1 cellular context compared by ENCODE assay signal in genomic region chr6:37496951-37497885, GRCh38.
TF ChIP-seq lines count a peak whose summit lies in the region.

No MANE protein-coding gene starts in this region.

TF ChIP-seq in GM12878, 131 proteins besides CTCF, POLR2A, EP300 and RAD21:
- TF ChIP-seq ZNF207 (IDR thresholded peaks at IDR 0.05; ENCODE audit: borderline replicate concordance) (no peak), POLR2AphosphoS5 (IDR thresholded peaks at IDR 0.05; ENCODE audit: low read length) (peak; percentile 40; the same call in 1 of the 2 replicates), MLLT1 (IDR thresholded peaks at IDR 0.05) (no peak), NR2F1 (conservative IDR thresholded peaks at IDR 0.05) (no peak)
- TF ChIP-seq, protein P1, sequence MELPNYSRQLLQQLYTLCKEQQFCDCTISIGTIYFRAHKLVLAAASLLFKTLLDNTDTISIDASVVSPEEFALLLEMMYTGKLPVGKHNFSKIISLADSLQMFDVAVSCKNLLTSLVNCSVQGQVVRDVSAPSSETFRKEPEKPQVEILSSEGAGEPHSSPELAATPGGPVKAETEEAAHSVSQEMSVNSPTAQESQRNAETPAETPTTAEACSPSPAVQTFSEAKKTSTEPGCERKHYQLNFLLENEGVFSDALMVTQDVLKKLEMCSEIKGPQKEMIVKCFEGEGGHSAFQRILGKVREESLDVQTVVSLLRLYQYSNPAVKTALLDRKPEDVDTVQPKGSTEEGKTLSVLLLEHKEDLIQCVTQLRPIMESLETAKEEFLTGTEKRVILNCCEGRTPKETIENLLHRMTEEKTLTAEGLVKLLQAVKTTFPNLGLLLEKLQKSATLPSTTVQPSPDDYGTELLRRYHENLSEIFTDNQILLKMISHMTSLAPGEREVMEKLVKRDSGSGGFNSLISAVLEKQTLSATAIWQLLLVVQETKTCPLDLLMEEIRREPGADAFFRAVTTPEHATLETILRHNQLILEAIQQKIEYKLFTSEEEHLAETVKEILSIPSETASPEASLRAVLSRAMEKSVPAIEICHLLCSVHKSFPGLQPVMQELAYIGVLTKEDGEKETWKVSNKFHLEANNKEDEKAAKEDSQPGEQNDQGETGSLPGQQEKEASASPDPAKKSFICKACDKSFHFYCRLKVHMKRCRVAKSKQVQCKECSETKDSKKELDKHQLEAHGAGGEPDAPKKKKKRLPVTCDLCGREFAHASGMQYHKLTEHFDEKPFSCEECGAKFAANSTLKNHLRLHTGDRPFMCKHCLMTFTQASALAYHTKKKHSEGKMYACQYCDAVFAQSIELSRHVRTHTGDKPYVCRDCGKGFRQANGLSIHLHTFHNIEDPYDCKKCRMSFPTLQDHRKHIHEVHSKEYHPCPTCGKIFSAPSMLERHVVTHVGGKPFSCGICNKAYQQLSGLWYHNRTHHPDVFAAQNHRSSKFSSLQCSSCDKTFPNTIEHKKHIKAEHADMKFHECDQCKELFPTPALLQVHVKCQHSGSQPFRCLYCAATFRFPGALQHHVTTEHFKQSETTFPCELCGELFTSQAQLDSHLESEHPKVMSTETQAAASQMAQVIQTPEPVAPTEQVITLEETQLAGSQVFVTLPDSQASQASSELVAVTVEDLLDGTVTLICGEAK (IDR thresholded peaks at IDR 0.05; ENCODE audit: borderline replicate concordance): peak; percentile 53; the same call in 1 of the 2 replicates
